1 cellular context compared by ENCODE assay signal in the genomic region with DNA sequence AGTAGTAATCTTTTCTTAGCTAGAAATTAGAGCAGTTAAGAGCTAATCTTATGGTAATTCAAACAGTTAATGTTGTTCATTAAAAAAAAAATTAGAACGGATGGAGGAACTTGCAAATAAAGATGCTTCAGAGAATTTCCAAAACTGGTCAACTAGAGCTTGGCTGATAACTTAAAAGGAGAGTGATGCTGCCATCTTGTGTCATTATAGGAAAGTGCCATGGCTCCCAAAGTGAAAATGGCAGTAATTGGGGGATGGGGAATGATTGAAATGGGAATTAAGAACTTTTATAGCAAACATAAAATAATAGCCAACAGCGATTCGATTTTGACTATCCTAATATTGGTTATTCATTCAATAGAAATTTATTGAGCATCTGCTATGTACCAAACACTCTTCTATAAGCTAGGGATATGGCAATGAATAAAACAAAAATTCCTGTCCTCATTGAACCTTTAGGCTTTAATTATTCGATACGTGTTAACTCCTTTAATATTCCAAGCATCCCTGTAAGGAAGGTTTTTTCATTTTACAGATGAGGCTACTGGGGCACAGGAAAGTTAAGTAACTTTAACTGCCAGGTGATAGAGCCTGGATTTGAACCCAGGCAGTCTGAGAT.
TF ChIP-seq lines count a peak whose summit lies in the region.

No MANE protein-coding gene starts in this region.

TF ChIP-seq in H1, 55 proteins besides CTCF, POLR2A, EP300 and RAD21:
- TF ChIP-seq YY1 (IDR thresholded peaks at IDR 0.05; ENCODE audit: low read depth, low read length) (peak; percentile 79; the same call in 1 of the 2 replicates), GABPA (IDR thresholded peaks at IDR 0.05; ENCODE audit: borderline replicate concordance, insufficient read depth, low read length) (no peak)
